2 cellular contexts compared by ENCODE assay signal in genomic region chr9:92501671-92502393, GRCh38.
A peak's percentile ranks its signal among the peaks of the same experiment; 100 is the strongest.
TF ChIP-seq lines count a peak whose summit lies in the region.

No MANE protein-coding gene starts in this region.

TF ChIP-seq in Ishikawa, 13 proteins besides CTCF, POLR2A, EP300 and RAD21 (continued from another document):
- no peak for TF ChIP-seq USF1 (IDR thresholded peaks at IDR 0.05)

TF ChIP-seq in K562, 482 proteins besides CTCF, POLR2A, EP300 and RAD21 (continued from another document):
- peak; percentile 40 for TF ChIP-seq CTCFL (IDR thresholded peaks at IDR 0.05; ENCODE audit: borderline replicate concordance, insufficient read depth, low read depth, low read length, poor library complexity, severe bottlenecking)
- TF ChIP-seq TFAP4 (CRISPR knock-in tag; IDR thresholded peaks at IDR 0.05; ENCODE audit: borderline replicate concordance), result peak; percentile 39; the same call in 1 of the 2 replicates
